Comparison of ENCODE assay signal across 19 cellular contexts in genomic region chr9:123421801-123422455, GRCh38.
DNase-seq lines count a peak whose midpoint lies in the region; ATAC-seq, FAIRE-seq and TF ChIP-seq lines count a peak whose summit lies in the region.
"Had no signal": no experiment of that assay in that cellular context is flagged by ENCODE, and none has a peak within 500 bp of the region (broad histone marks: within the 10 kb centered on the region; RNA-seq: fewer than 3 reads in every experiment).

No MANE protein-coding gene starts in this region.

- H4K8ac ChIP-seq in H1 (ENCODE audit: extremely low read depth, insufficient read depth, low read length) = no peak overlapping the region; the same call in 1 of the 2 replicates

- no peak for FAIRE-seq in H1 (lab: Jason Lieb, UNC)
- FAIRE-seq: GM12878 had no signal

- no peak for ATAC-seq in HG02970 (IDR thresholded peaks at IDR 0.05; ENCODE audit: low FRiP score, unreplicated experiment)
- ATAC-seq in GM18505 (IDR thresholded peaks at IDR 0.05; ENCODE audit: unreplicated experiment) = no peak
- no peak for ATAC-seq in HG03565 (IDR thresholded peaks at IDR 0.05; ENCODE audit: unreplicated experiment)
- ATAC-seq: GM12878, PC-3 had no signal

- POLR2A ChIA-PET in Caco-2 (lab: Charles Lee) = interaction anchor here (0.7 kb wide), 1 partner anchor 105 kb away, joined by 4 read pairs; no protein-coding TSS in a partner anchor
- POLR2A ChIA-PET in H1 (lab: Charles Lee; ENCODE audit: partially characterized antibody) = interaction anchor here (0.8 to 1.6 kb wide), 3 partner anchors 10 to 21 kb away, joined by 3 read pairs; no protein-coding TSS in a partner anchor

- peaks cover 6% of the 10 kb centered on the region for H3K4me1 Mint-ChIP-seq in Caco-2 (ENCODE audit: low read depth, unreplicated experiment)

- TF ChIP-seq POLR2A in H1 (IDR thresholded peaks at IDR 0.05; ENCODE audit: control extremely low read depth in 1 of 2, low read depth in 2 of 2, low read length in 2 of 2) (no peak), GM18505 (IDR thresholded peaks at IDR 0.05; ENCODE audit: borderline replicate concordance, extremely low read depth, insufficient read depth, insufficient read length) (no peak)

- 82% methylated on average over 8 of the region's 8 CpGs; no CpG with 5 or more reads in 1 of the 2 experiments for WGBS in H1 (ENCODE audit: extremely low coverage in 1 of 2, insufficient coverage in 1 of 2, insufficient read length in 1 of 2, insufficient replicate concordance in 2 of 2, low coverage in 1 of 2, low lambda C conversion rate in 2 of 2, missing lambda C conversion rate in 1 of 2), 2 experiments

- no TSS peak for BruUV-seq in Caco-2 (replicated peaks; lab: Mats Ljungman, UMichigan)

- 0 out of 2 replicates have a peak overlapping the region, but pooled peaks have one; percentile 42 for H3K18ac ChIP-seq in H1 (ENCODE audit: extremely low read depth, low read length)

- peak overlapping the region; percentile 83 for H3K27ac Mint-ChIP-seq in Caco-2 (ENCODE audit: unreplicated experiment)

- H3K9ac ChIP-seq in H1 (replicated peaks in 1 of 4; ENCODE audit: extremely low read depth in 1 of 4, low read depth in 3 of 4, low read length in 3 of 4) = no peak overlapping the region
- H3K9ac ChIP-seq: KMS-11 had no signal

- H3K56ac ChIP-seq in H1 (replicated peaks; ENCODE audit: insufficient read length, low read depth, low read length) = no peak overlapping the region

- 0 out of 2 replicates have a peak overlapping the region, but pooled peaks have one; percentile 12 for H2BK12ac ChIP-seq in H1 (ENCODE audit: low read depth, low read length)

- H4K91ac ChIP-seq in H1 (replicated peaks; ENCODE audit: insufficient read length, low read length) = no peak overlapping the region

- H2BK20ac ChIP-seq in H1 (ENCODE audit: low read length) = peak overlapping the region; percentile 3; the same call in 1 of the 2 replicates

- H3K36me3 Mint-ChIP-seq in Caco-2 (ENCODE audit: insufficient read depth, unreplicated experiment) = peaks cover 41% of the 10 kb centered on the region

- H3K9me3 ChIP-seq in Caco-2 (no peaks in the 10 kb centered on the region), H1 (ENCODE audit: insufficient read depth in 2 of 2, low read depth in 1 of 2, low read length in 1 of 2) (no peaks in the 10 kb centered on the region)

- no peak for TF ChIP-seq CTCF in Caco-2 (IDR thresholded peaks at IDR 0.05; ENCODE audit: insufficient read depth in 1 of 2, low read depth in 1 of 2, low read length in 1 of 2, severe bottlenecking in 1 of 2, unreplicated experiment in 1 of 2)
- TF ChIP-seq CTCF in H1 (IDR thresholded peaks at IDR 0.05; ENCODE audit: control extremely low read depth in 1 of 3, insufficient read depth in 1 of 3, low read depth in 1 of 3, low read length in 3 of 3) = no peak

- no peaks in the 10 kb centered on the region for H3K79me2 ChIP-seq in H1 (ENCODE audit: control insufficient read depth in 1 of 2, insufficient read depth in 2 of 2, low read length in 2 of 2)

- H4K20me1 ChIP-seq in H1 (replicated peaks in 1 of 2; ENCODE audit: control insufficient read depth in 1 of 2, insufficient read depth in 2 of 2, low read length in 2 of 2) = no peaks in the 10 kb centered on the region

- no peak overlapping the region for H2BK15ac ChIP-seq in H1 (ENCODE audit: low read length)

- CTCF ChIA-PET in Caco-2 (lab: Charles Lee) (interaction anchor here (0.7 kb wide), 1 partner anchor 38 kb away, joined by 4 read pairs; no protein-coding TSS in a partner anchor), H1 (lab: Charles Lee; ENCODE audit: partially characterized antibody) (interaction anchor here (0.6 to 5.9 kb wide), 8 partner anchors 14 to 65 kb away, joined by 3 to 64 read pairs (median 6); no protein-coding TSS in a partner anchor)

- H3K9me3 Mint-ChIP-seq in Caco-2 (ENCODE audit: unreplicated experiment) = no peaks in the 10 kb centered on the region

- TF ChIP-seq EP300 in H1 (IDR thresholded peaks at IDR 0.05; ENCODE audit: borderline replicate concordance in 1 of 2, low read depth in 2 of 2, low read length in 2 of 2) = no peak

- H3K23me2 ChIP-seq in H1 (ENCODE audit: low read depth, low read length) = no peaks in the 10 kb centered on the region

- no peaks in the 10 kb centered on the region; the same call in 1 of the 2 replicates for H3K36me3 ChIP-seq in Caco-2 (ENCODE audit: control insufficient read depth, insufficient read depth, low read length)
- H3K36me3 ChIP-seq in H1 (ENCODE audit: control insufficient read depth in 2 of 4, insufficient read depth in 4 of 4, low read length in 3 of 4) = no peaks in the 10 kb centered on the region

- H2AK5ac ChIP-seq in H1 (ENCODE audit: low read depth, low read length) = no peak overlapping the region

- H3K4me1 ChIP-seq in Caco-2 (no peaks in the 10 kb centered on the region), H1 (replicated peaks in 1 of 4; ENCODE audit: control insufficient read depth in 3 of 4, insufficient read depth in 4 of 4, low read length in 3 of 4) (peaks cover 5 to 14% (median 11%) of the 10 kb centered on the region in 4 experiments)

- no peaks in the 10 kb centered on the region for H3K79me1 ChIP-seq in H1 (ENCODE audit: low read depth, low read length)

- intact Hi-C loops in Caco-2 (cut with micrococcal nuclease; ENCODE audit: unreplicated experiment) (no loop called here), posterior vena cava (cut with DNase I) (no loop called here)

- no peak overlapping the region for H2BK120ac ChIP-seq in H1 (replicated peaks; ENCODE audit: low read depth, low read length)

- H3K4me3 ChIP-seq in Caco-2 (ENCODE audit: low read depth, low read length) = no peak overlapping the region
- H3K4me3 ChIP-seq in H1 (ENCODE audit: extremely low read depth in 1 of 4, insufficient read depth in 2 of 4, low read depth in 3 of 4, low read length in 4 of 4) = no peak overlapping the region
- H3K4me3 ChIP-seq: GM12878 had no signal

- peak overlapping the region; percentile 26; the same call in 1 of the 2 replicates for H2BK5ac ChIP-seq in H1 (ENCODE audit: low read depth, low read length)

- H3K4me3 Mint-ChIP-seq in Caco-2 (ENCODE audit: unreplicated experiment) = no peak overlapping the region

- TF ChIP-seq RAD21 in H1 (IDR thresholded peaks at IDR 0.05 in 1 of 2, conservative IDR thresholded peaks at IDR 0.05 in 1 of 2; ENCODE audit: low read depth in 2 of 2, low read length in 2 of 2) = no peak

- H2AFZ ChIP-seq in H1 (ENCODE audit: low read length) = no peak overlapping the region

- H3K4me2 ChIP-seq in H1 (ENCODE audit: insufficient read depth in 1 of 2, low read depth in 2 of 2, low read length in 2 of 2) = no peak overlapping the region
- H3K4me2 ChIP-seq: KMS-11 had no signal

- no peak overlapping the region for H3K27ac ChIP-seq in H1 (ENCODE audit: low read depth, low read length)
- H3K27ac ChIP-seq: 22Rv1, KMS-11 had no signal

- no peak overlapping the region for H3K14ac ChIP-seq in H1 (ENCODE audit: insufficient read length)

- no peaks in the 10 kb centered on the region for H3K27me3 Mint-ChIP-seq in Caco-2 (ENCODE audit: insufficient read depth, unreplicated experiment)

- H3K4ac ChIP-seq in H1 (replicated peaks; ENCODE audit: insufficient read length, low read depth, low read length) = no peak overlapping the region

- no peak overlapping the region for H3K23ac ChIP-seq in H1 (ENCODE audit: insufficient read length)

- H4K5ac ChIP-seq in H1 (ENCODE audit: insufficient read length, low read depth, low read length) = no peak overlapping the region

- H3K27me3 ChIP-seq in Caco-2 (replicated peaks; ENCODE audit: control insufficient read depth, insufficient read depth, low read length) = no peaks in the 10 kb centered on the region
- H3K27me3 ChIP-seq in H1 (replicated peaks in 1 of 4; ENCODE audit: control insufficient read depth in 3 of 4, extremely low read depth in 1 of 4, insufficient read depth in 3 of 4, low read length in 3 of 4) = no peaks in the 10 kb centered on the region

- DNase-seq in SIG-M5 treated with dmso at 0.1 percent for 504 hours (lab: John Stamatoyannopoulos, UW; ENCODE audit: unreplicated experiment) (peak; percentile 43), SIG-M5 (lab: John Stamatoyannopoulos, UW) (no peak), Caco-2 (peak; percentile 17 to 43), H1 (ENCODE audit: low read depth in 1 of 2, low spot score in 2 of 2) (no peak), posterior vena cava (ENCODE audit: low spot score) (peak; percentile 49)
- DNase-seq: C1 segment of cervical spinal cord, DMS53, GOT3, NCI-H1092 treated with DMSO at 0.1 percent for 48 hours, NCI-H1694 treated with DMSO at 0.1 percent for 48 hours, NCI-H446 treated with DMSO at 0.1 percent for 48 hours, NCI-H748 treated with DMSO at 0.1 percent for 48 hours, PC-3 had no signal

TF ChIP-seq in H1, 55 proteins besides CTCF, POLR2A, EP300 and RAD21:
- TF ChIP-seq TEAD4 (IDR thresholded peaks at IDR 0.05; ENCODE audit: low read depth, low read length) (peak; percentile 56), KDM1A (IDR thresholded peaks at IDR 0.05; ENCODE audit: borderline replicate concordance, low read length) (no peak), TAF1 (IDR thresholded peaks at IDR 0.05; ENCODE audit: low read depth, low read length) (no peak), CREB1 (IDR thresholded peaks at IDR 0.05) (no peak), POLR2AphosphoS5 (IDR thresholded peaks at IDR 0.05; ENCODE audit: low read depth, low read length) (no peak), TBP (IDR thresholded peaks at IDR 0.05; ENCODE audit: low read depth, low read length) (no peak)

Comparison
In these comparisons a context has a peak if more than half of its experiments do, and no peak if none do; other contexts are left out.
1. DNase-seq: peak in SIG-M5 treated with dmso at 0.1 percent for 504 hours (single experiment), Caco-2 (2 of 2) and posterior vena cava (single experiment); none in SIG-M5 (single experiment) and H1 (0 of 2).